Comparison of ENCODE assay signal across 11 cellular contexts in genomic region chr19:15673176-15673654, GRCh38. TPM values are rescaled to one million over a fixed set of nuclear protein-coding genes. Genes with fewer than 3 reads are reported as not detected.
A peak's percentile ranks its signal among the peaks of the same experiment; 100 is the strongest.
DNase-seq lines count a peak whose midpoint lies in the region; ATAC-seq and TF ChIP-seq lines count a peak whose summit lies in the region.
"Had no signal": no experiment of that assay in that cellular context is flagged by ENCODE, and none has a peak within 500 bp of the region (broad histone marks: within the 10 kb centered on the region; RNA-seq: fewer than 3 reads in every experiment).

No MANE protein-coding gene starts in this region.

- no peaks in the 10 kb centered on the region for H3K27me3 Mint-ChIP-seq in activated T-cell treated with anti-CD3 and anti-CD28 coated beads, Interleukin-2, amount 50 U/mL, for 72 hours (ENCODE audit: low read depth)
- H3K27me3 Mint-ChIP-seq in naive B cell, result peaks cover 6 to 18% (median 16%) of the 10 kb centered on the region in 3 donors

- no peaks in the 10 kb centered on the region for H3K27me3 ChIP-seq in duodenal mucosa (ENCODE audit: control insufficient read depth in 1 of 2, insufficient read depth in 2 of 2, low read length in 2 of 2)
- H3K27me3 ChIP-seq in uterus, result no peaks in the 10 kb centered on the region

- H3K36me3 Mint-ChIP-seq in activated T-cell treated with anti-CD3 and anti-CD28 coated beads, Interleukin-2, amount 50 U/mL, for 72 hours (ENCODE audit: insufficient read depth in 2 of 2), result peaks cover 8 to 14% of the 10 kb centered on the region in 2 donors
- H3K36me3 Mint-ChIP-seq in naive B cell, result peaks cover 0 to 10% of the 10 kb centered on the region in 2 donors

- H3K4me3 Mint-ChIP-seq in activated T-cell treated with anti-CD3 and anti-CD28 coated beads, Interleukin-2, amount 50 U/mL, for 72 hours, result no peak overlapping the region
- peak overlapping the region in 1 of 8 donors; percentile 53 for H3K4me3 Mint-ChIP-seq in naive B cell

- TF ChIP-seq CTCF in uterus (IDR thresholded peaks at IDR 0.05), result no peak

- H3K9me3 Mint-ChIP-seq in activated T-cell treated with anti-CD3 and anti-CD28 coated beads, Interleukin-2, amount 50 U/mL, for 72 hours, result peaks cover 10 to 14% of the 10 kb centered on the region in 2 donors
- peaks cover 0 to 19% (median 0%) of the 10 kb centered on the region in 7 donors for H3K9me3 Mint-ChIP-seq in naive B cell

- H3K4me3 ChIP-seq in duodenal mucosa (ENCODE audit: low read depth in 1 of 2, low read length in 2 of 2), result peak overlapping the region; percentile 70 to 79
- peak overlapping the region in 1 of 2 donors; percentile 20 for H3K4me3 ChIP-seq in uterus

- no peak overlapping the region for H3K27ac Mint-ChIP-seq in activated T-cell treated with anti-CD3 and anti-CD28 coated beads, Interleukin-2, amount 50 U/mL, for 72 hours
- H3K27ac Mint-ChIP-seq in naive B cell, result no peak overlapping the region

- H3K4me1 ChIP-seq in duodenal mucosa (ENCODE audit: control insufficient read depth in 1 of 2, insufficient read depth in 2 of 2, low read length in 2 of 2) (peaks cover 11 to 32% of the 10 kb centered on the region in 2 donors), uterus (peaks cover 0 to 5% of the 10 kb centered on the region in 2 donors)

- peak; percentile 9 to 53 for ATAC-seq in activated T-cell treated with anti-CD3 and anti-CD28 coated beads, Interleukin-2, amount 50 U/mL, for 72 hours (replicated peaks in 1 of 2)
- ATAC-seq in naive B cell (ENCODE audit: low read depth in 2 of 2) (peak; percentile 33 to 50), HG03521 (IDR thresholded peaks at IDR 0.05; ENCODE audit: unreplicated experiment) (no peak)

- no peak for DNase-seq in activated T-cell treated with anti-CD3 and anti-CD28 coated beads, Interleukin-2, amount 50 U/mL, for 72 hours
- no peak for DNase-seq in activated T-cell treated with anti-CD3 and anti-CD28 coated beads, Interleukin-2, amount 50 U/mL, for 1 hour
- DNase-seq in naive B cell (no peak), uterus (no peak), kidney glomerular epithelial cell (lab: John Stamatoyannopoulos, UW) (no peak), AG20443 (ENCODE audit: low spot score) (no peak)
- DNase-seq: activated gamma-delta T cell, islet precursor cell had no signal

- H3K4me1 Mint-ChIP-seq in activated T-cell treated with anti-CD3 and anti-CD28 coated beads, Interleukin-2, amount 50 U/mL, for 72 hours (ENCODE audit: low read depth), result peaks cover 5% of the 10 kb centered on the region
- H3K4me1 Mint-ChIP-seq in naive B cell, result peaks cover 0 to 7% (median 4%) of the 10 kb centered on the region in 3 donors

- H3K36me3 ChIP-seq in duodenal mucosa (ENCODE audit: control insufficient read depth in 1 of 2, insufficient read depth in 2 of 2, low read length in 2 of 2) (peaks cover 0 to 7% of the 10 kb centered on the region in 2 donors), uterus (no peaks in the 10 kb centered on the region)

- H3K9ac ChIP-seq in duodenal mucosa (ENCODE audit: low read depth in 1 of 2, low read length in 2 of 2), result peak overlapping the region; percentile 76 to 79

- no peaks in the 10 kb centered on the region for H3K9me3 ChIP-seq in duodenal mucosa (ENCODE audit: control insufficient read depth in 1 of 2, low read length in 2 of 2)
- H3K9me3 ChIP-seq in uterus, result no peaks in the 10 kb centered on the region

- intact Hi-C loops in uterus (cut with DNase I; ENCODE audit: low total_unique reads), result no loop called here

- no peak for TF ChIP-seq POLR2A in uterus (IDR thresholded peaks at IDR 0.05)

- H3K27ac ChIP-seq in duodenal mucosa (ENCODE audit: low read depth, low read length) (peak overlapping the region; percentile 88), uterus (peak overlapping the region; percentile 72 to 80)

RNA-seq across cellular contexts. Expression of gene CYP4F12, which starts 0.3 kb away (rescaled TPM):
- total RNA-seq in activated T-cell treated with anti-CD3 and anti-CD28 coated beads, Interleukin-2, amount 50 U/mL, for 72 hours, result under 1 TPM in 1 of 2 donors, not detected in 1; 0.16 TPM
- polyA plus RNA-seq in naive B cell (ENCODE audit: low read depth in 6 of 6), result not detected
- 10 to 100 TPM; 13.5 to 41.5 (median 26.5) TPM for total RNA-seq in uterus

RNA-seq across cellular contexts. Expression of gene CYP4F3, which starts 32.5 kb away (rescaled TPM):
- total RNA-seq in activated T-cell treated with anti-CD3 and anti-CD28 coated beads, Interleukin-2, amount 50 U/mL, for 72 hours, result 1 to 10 TPM in 1 of 2 donors, under 1 TPM in 1; 0.30 to 1.7 TPM
- not detected for polyA plus RNA-seq in naive B cell (ENCODE audit: low read depth in 6 of 6)
- total RNA-seq in uterus, result under 1 TPM in 2 of 4 donors, not detected in 2; 0.41 to 0.70 TPM

RNA-seq across cellular contexts. Expression of gene OR10H2, which starts 54.6 kb away (rescaled TPM):
- not detected for total RNA-seq in activated T-cell treated with anti-CD3 and anti-CD28 coated beads, Interleukin-2, amount 50 U/mL, for 72 hours
- not detected for polyA plus RNA-seq in naive B cell (ENCODE audit: low read depth in 6 of 6)
- not detected for total RNA-seq in uterus
- total RNA-seq: subcutaneous adipose tissue had no signal

RNA-seq across cellular contexts. Expression of gene CYP4F8, which starts 58.2 kb away (rescaled TPM):
- not detected for total RNA-seq in activated T-cell treated with anti-CD3 and anti-CD28 coated beads, Interleukin-2, amount 50 U/mL, for 72 hours
- polyA plus RNA-seq in naive B cell (ENCODE audit: low read depth in 6 of 6), result not detected
- 1 to 10 TPM in 1 of 4 donors, not detected in 3; 1.5 TPM for total RNA-seq in uterus
- total RNA-seq: subcutaneous adipose tissue had no signal

Comparison
In these comparisons a context has a peak if more than half of its experiments do, and no peak if none do; other contexts are left out.
1. RNA of gene CYP4F12, which starts 0.3 kb away (total RNA-seq): 13.5 to 41.5 TPM in uterus; 0.16 TPM in activated T-cell treated with anti-CD3 and anti-CD28 coated beads, Interleukin-2, amount 50 U/mL, for 72 hours; every median in the first group is over 10 times any median in the second.